In the genomic region with DNA sequence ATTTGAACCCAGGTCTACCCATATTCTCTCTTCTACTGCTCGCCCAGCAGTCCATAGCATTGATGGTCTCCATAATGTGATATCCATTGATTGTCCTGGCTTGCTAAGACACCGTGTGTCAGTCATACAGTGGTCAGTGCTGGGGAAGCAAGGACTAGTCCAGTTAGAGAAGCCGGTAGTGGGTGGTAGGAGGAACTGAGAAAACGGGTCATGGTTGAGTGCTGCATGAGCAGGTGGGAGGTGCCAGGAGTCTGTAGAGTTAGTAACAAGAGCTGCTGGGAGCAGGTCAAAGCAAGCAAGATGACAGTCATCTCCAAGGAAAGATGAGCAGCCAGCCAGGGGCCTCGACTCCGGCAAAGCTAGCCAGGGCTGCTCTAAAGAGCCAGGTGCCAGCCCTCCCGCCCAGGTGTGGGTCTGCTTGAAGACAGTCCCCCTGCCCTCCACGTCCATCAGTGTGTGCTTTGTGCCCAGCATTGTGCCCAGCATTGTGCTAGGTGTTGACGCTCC, we compare ENCODE assay signal across 8 cellular contexts. TPM values are rescaled to one million over a fixed set of nuclear protein-coding genes. Genes with fewer than 3 reads are reported as not detected.
DNase-seq lines count a peak whose midpoint lies in the region; ATAC-seq and TF ChIP-seq lines count a peak whose summit lies in the region.

No MANE protein-coding gene starts in this region.

- no peaks in the 10 kb centered on the region for H3K36me3 Mint-ChIP-seq in activated CD4-positive, alpha-beta memory T cell treated with anti-CD3 and anti-CD28 coated beads for 36 hours
- no peaks in the 10 kb centered on the region for H3K36me3 Mint-ChIP-seq in activated CD4-positive, alpha-beta memory T cell treated with anti-CD3 and anti-CD28 coated beads, Interleukin-2, amount 10 ng/mL, durations not matched to agents 7 days and 5 days (ENCODE audit: low read depth)
- H3K36me3 Mint-ChIP-seq in natural killer cell treated with Interleukin-12 subunit alpha and Interleukin-12 subunit beta and Interleukin-15 and Interleukin-18, amount 100 ng/mL, for 72 hours: no peaks in the 10 kb centered on the region

- no peak overlapping the region for H3K4me3 Mint-ChIP-seq in activated CD4-positive, alpha-beta memory T cell treated with anti-CD3 and anti-CD28 coated beads for 36 hours
- H3K4me3 Mint-ChIP-seq in activated CD4-positive, alpha-beta memory T cell treated with anti-CD3 and anti-CD28 coated beads, Interleukin-2, amount 10 ng/mL, durations not matched to agents 7 days and 5 days: no peak overlapping the region
- no peak overlapping the region for H3K4me3 Mint-ChIP-seq in natural killer cell treated with Interleukin-12 subunit alpha and Interleukin-12 subunit beta and Interleukin-15 and Interleukin-18, amount 100 ng/mL, for 72 hours

- peak; percentile 53 for DNase-seq in activated CD4-positive, alpha-beta memory T cell treated with anti-CD3 and anti-CD28 coated beads for 36 hours
- DNase-seq in activated CD4-positive, alpha-beta memory T cell treated with anti-CD3 and anti-CD28 coated beads, Interleukin-2, amount 10 ng/mL, durations not matched to agents 7 days and 5 days: no peak
- peak; percentile 24 for DNase-seq in NCI-H146 (lab: John Stamatoyannopoulos, UW)
- DNase-seq in fibroblast of mammary gland (ENCODE audit: low read depth): peak; percentile 25
- DNase-seq in T1000 (lab: John Stamatoyannopoulos, UW): no peak
- DNase-seq in natural killer cell treated with Interleukin-12 subunit alpha and Interleukin-12 subunit beta and Interleukin-15 and Interleukin-18, amount 100 ng/mL, for 72 hours (ENCODE audit: low spot score): no peak
- DNase-seq in NK-92 (lab: John Stamatoyannopoulos, UW; ENCODE audit: unreplicated experiment): no peak

- H3K9me3 Mint-ChIP-seq in activated CD4-positive, alpha-beta memory T cell treated with anti-CD3 and anti-CD28 coated beads for 36 hours: no peaks in the 10 kb centered on the region
- H3K9me3 Mint-ChIP-seq in activated CD4-positive, alpha-beta memory T cell treated with anti-CD3 and anti-CD28 coated beads, Interleukin-2, amount 10 ng/mL, durations not matched to agents 7 days and 5 days: no peaks in the 10 kb centered on the region
- H3K9me3 Mint-ChIP-seq in natural killer cell treated with Interleukin-12 subunit alpha and Interleukin-12 subunit beta and Interleukin-15 and Interleukin-18, amount 100 ng/mL, for 72 hours: no peaks in the 10 kb centered on the region

- CTCF ChIA-PET in activated CD4-positive, alpha-beta memory T cell treated with anti-CD3 and anti-CD28 coated beads for 36 hours (lab: Charles Lee): interaction anchor here (0.7 to 2.5 kb wide), 7 partner anchors 8 to 124 kb away, joined by 3 to 12 read pairs (median 4); no protein-coding TSS in a partner anchor
- CTCF ChIA-PET in activated CD4-positive, alpha-beta memory T cell treated with anti-CD3 and anti-CD28 coated beads, Interleukin-2, amount 10 ng/mL, durations not matched to agents 7 days and 5 days (lab: Charles Lee): interaction anchor here (0.7 to 1.6 kb wide), 4 partner anchors 8 to 354 kb away, joined by 3 to 8 read pairs (median 4); no protein-coding TSS in a partner anchor

- no peak overlapping the region for H3K4me3 ChIP-seq in fibroblast of mammary gland (ENCODE audit: control insufficient read depth, low read depth, low read length)

- no peaks in the 10 kb centered on the region for H3K27me3 Mint-ChIP-seq in activated CD4-positive, alpha-beta memory T cell treated with anti-CD3 and anti-CD28 coated beads for 36 hours
- no peaks in the 10 kb centered on the region for H3K27me3 Mint-ChIP-seq in activated CD4-positive, alpha-beta memory T cell treated with anti-CD3 and anti-CD28 coated beads, Interleukin-2, amount 10 ng/mL, durations not matched to agents 7 days and 5 days
- H3K27me3 Mint-ChIP-seq in natural killer cell treated with Interleukin-12 subunit alpha and Interleukin-12 subunit beta and Interleukin-15 and Interleukin-18, amount 100 ng/mL, for 72 hours: peaks cover 6 to 9% of the 10 kb centered on the region in 2 donors

- POLR2A ChIA-PET in activated CD4-positive, alpha-beta memory T cell treated with anti-CD3 and anti-CD28 coated beads for 36 hours (lab: Charles Lee): interaction anchor here (2.6 kb wide), 1 partner anchor 29 kb away, joined by 9 read pairs; a partner anchor contains a TSS
- POLR2A ChIA-PET in activated CD4-positive, alpha-beta memory T cell treated with anti-CD3 and anti-CD28 coated beads, Interleukin-2, amount 10 ng/mL, durations not matched to agents 7 days and 5 days (lab: Charles Lee): interaction anchor here (1.9 to 12.3 kb wide), 2 partner anchors 30 to 35 kb away, joined by 4 to 175 read pairs; a partner anchor contains a TSS

- peak; percentile 59 for ATAC-seq in HG02610 (IDR thresholded peaks at IDR 0.05; ENCODE audit: unreplicated experiment)
- ATAC-seq in natural killer cell treated with Interleukin-12 subunit alpha and Interleukin-12 subunit beta and Interleukin-15 and Interleukin-18, amount 100 ng/mL, for 72 hours: no peak

- no peak for TF ChIP-seq CTCF in fibroblast of mammary gland (conservative IDR thresholded peaks at IDR 0.05; ENCODE audit: control insufficient read depth, insufficient read depth, low read depth, low read length)

- H3K4me1 Mint-ChIP-seq in activated CD4-positive, alpha-beta memory T cell treated with anti-CD3 and anti-CD28 coated beads for 36 hours (ENCODE audit: low read depth): peaks cover 57% of the 10 kb centered on the region
- peaks cover 33% of the 10 kb centered on the region for H3K4me1 Mint-ChIP-seq in activated CD4-positive, alpha-beta memory T cell treated with anti-CD3 and anti-CD28 coated beads, Interleukin-2, amount 10 ng/mL, durations not matched to agents 7 days and 5 days
- H3K4me1 Mint-ChIP-seq in natural killer cell treated with Interleukin-12 subunit alpha and Interleukin-12 subunit beta and Interleukin-15 and Interleukin-18, amount 100 ng/mL, for 72 hours (ENCODE audit: low read depth in 2 of 2): peaks cover 23 to 24% of the 10 kb centered on the region in 2 donors

- intact Hi-C loops in activated CD4-positive, alpha-beta memory T cell treated with anti-CD3 and anti-CD28 coated beads for 36 hours (cut with micrococcal nuclease): loop anchor here (10.0 kb wide), 1 partner anchor 360 kb away; a partner anchor contains a TSS

- H3K27ac Mint-ChIP-seq in activated CD4-positive, alpha-beta memory T cell treated with anti-CD3 and anti-CD28 coated beads for 36 hours: peak overlapping the region; percentile 72
- no peak overlapping the region for H3K27ac Mint-ChIP-seq in activated CD4-positive, alpha-beta memory T cell treated with anti-CD3 and anti-CD28 coated beads, Interleukin-2, amount 10 ng/mL, durations not matched to agents 7 days and 5 days
- peak overlapping the region in 1 of 2 donors; percentile 68 for H3K27ac Mint-ChIP-seq in natural killer cell treated with Interleukin-12 subunit alpha and Interleukin-12 subunit beta and Interleukin-15 and Interleukin-18, amount 100 ng/mL, for 72 hours

RNA-seq across cellular contexts. Expression of a gene that starts 29.5 kb away (rescaled TPM):
- total RNA-seq in activated CD4-positive, alpha-beta memory T cell treated with anti-CD3 and anti-CD28 coated beads for 36 hours: 10 to 100 TPM; 46.1 to 48.9 TPM
- 10 to 100 TPM; 67.9 to 68.7 TPM for total RNA-seq in activated CD4-positive, alpha-beta memory T cell treated with anti-CD3 and anti-CD28 coated beads, Interleukin-2, amount 10 ng/mL, durations not matched to agents 7 days and 5 days
- 10 to 100 TPM; 70.0 to 75.3 TPM for total RNA-seq in natural killer cell treated with Interleukin-12 subunit alpha and Interleukin-12 subunit beta and Interleukin-15 and Interleukin-18, amount 100 ng/mL, for 72 hours

Comparison
In these comparisons a context has a peak if more than half of its experiments do, and no peak if none do; other contexts are left out.
1. DNase-seq: peak in activated CD4-positive, alpha-beta memory T cell treated with anti-CD3 and anti-CD28 coated beads for 36 hours (single experiment), NCI-H146 (single experiment) and fibroblast of mammary gland (single experiment); none in activated CD4-positive, alpha-beta memory T cell treated with anti-CD3 and anti-CD28 coated beads, Interleukin-2, amount 10 ng/mL, durations not matched to agents 7 days and 5 days (single experiment), T1000 (single experiment), natural killer cell treated with Interleukin-12 subunit alpha and Interleukin-12 subunit beta and Interleukin-15 and Interleukin-18, amount 100 ng/mL, for 72 hours (single experiment) and NK-92 (single experiment).